ENCODE assay signal across 8 cellular contexts in the genomic region with DNA sequence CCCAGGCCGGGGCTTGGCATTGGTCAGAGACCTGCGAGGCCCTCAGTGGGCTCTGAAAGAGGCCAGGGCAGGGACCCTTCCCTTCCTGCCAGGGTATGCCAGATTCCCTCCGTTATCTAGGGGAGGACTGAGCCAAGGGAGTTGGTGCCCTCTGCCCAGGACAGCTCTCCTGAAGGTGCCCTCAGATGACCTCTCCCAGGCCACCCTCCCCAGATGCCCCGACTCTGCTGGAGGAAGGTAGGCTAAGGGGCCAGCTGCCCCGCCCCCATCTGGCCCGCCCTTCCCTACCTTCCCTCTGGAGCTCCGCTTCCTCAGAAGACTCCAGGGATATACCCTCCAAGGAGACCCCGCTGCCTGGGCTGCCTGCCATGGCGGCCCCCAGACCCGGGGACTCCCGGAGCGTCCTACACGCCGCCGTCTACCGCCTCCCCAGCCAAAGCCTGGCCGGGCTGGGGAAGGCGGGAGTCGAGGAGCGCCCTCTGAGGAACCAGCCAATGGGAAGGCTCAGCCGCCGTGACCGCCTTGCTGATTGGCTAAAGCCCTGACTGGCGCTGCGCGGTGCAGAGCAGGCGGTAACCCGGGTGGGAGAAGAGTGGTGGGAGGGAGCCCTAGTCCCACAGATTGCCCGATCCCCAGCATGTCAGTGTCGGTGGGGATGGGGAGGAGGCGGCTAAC. TPM values are rescaled to one million over a fixed set of nuclear protein-coding genes. Genes with fewer than 3 reads are reported as not detected.
A peak's percentile ranks its signal among the peaks of the same experiment; 100 is the strongest.
DNase-seq lines count a peak whose midpoint lies in the region; ATAC-seq and TF ChIP-seq lines count a peak whose summit lies in the region.

No MANE protein-coding gene starts in this region.

- DNase-seq in EL (peak; percentile 87), HPDE6-E6E7 (ENCODE audit: extremely low spot score) (peak; percentile 97), NCI-H82 (lab: John Stamatoyannopoulos, UW) (peak; percentile 98), lung (ENCODE audit: low spot score) (peak; percentile 85)
- peak; percentile 62 to 67 for DNase-seq in activated CD8-positive, alpha-beta memory T cell treated with anti-CD3 and anti-CD28 coated beads for 1 hour (ENCODE audit: extremely low read depth in 1 of 2, low read depth in 1 of 2)
- DNase-seq in effector CD4-positive, alpha-beta T cell: peak; percentile 70
- DNase-seq in stimulated activated CD4-positive, alpha-beta T cell treated with anti-CD3 and anti-CD28 coated beads, Interleukin-4, amount 100 ng/mL, for 4 hours: peak; percentile 78 to 83

- H3K27me3 ChIP-seq in lung (ENCODE audit: control insufficient read depth, insufficient read depth): no peaks in the 10 kb centered on the region

- H3K27ac ChIP-seq in lung (ENCODE audit: low read depth in 1 of 2, low read length in 1 of 2): no peak overlapping the region

- ATAC-seq in lung (ENCODE audit: insufficient read depth, low FRiP score) (peak; percentile 91), GM19467 (IDR thresholded peaks at IDR 0.05; ENCODE audit: unreplicated experiment) (no peak)

- no peak for TF ChIP-seq CTCF in lung (IDR thresholded peaks at IDR 0.05; ENCODE audit: control extremely low read depth, extremely low read depth)

- H3K4me1 ChIP-seq in lung (ENCODE audit: control insufficient read depth in 2 of 2, insufficient read depth in 2 of 2, low read length in 2 of 2): peaks cover 0 to 8% of the 10 kb centered on the region in 2 donors

- no peaks in the 10 kb centered on the region for H3K9me3 ChIP-seq in lung (ENCODE audit: control insufficient read depth in 2 of 2, insufficient read depth in 1 of 2, low read length in 1 of 2)

- no peaks in the 10 kb centered on the region for H3K36me3 ChIP-seq in lung (ENCODE audit: control insufficient read depth in 2 of 2, insufficient read depth in 2 of 2, low read length in 2 of 2)

- H3K4me3 ChIP-seq in lung: no peak overlapping the region

- 4 to 5% methylated on average over 29 to 31 of the region's 31 CpGs for WGBS in lung, 2 donors

RNA-seq across cellular contexts. Expression of a gene that starts 7.0 kb away (rescaled TPM):
- 1 to 10 TPM; 1.1 to 1.3 TPM for total RNA-seq in lung
- polyA plus RNA-seq in lung: under 1 TPM; 0.24 to 0.25 TPM

RNA-seq across cellular contexts. Expression of a gene that starts 42.0 kb away (rescaled TPM):
- total RNA-seq in lung: not detected
- polyA plus RNA-seq in lung: not detected

RNA-seq across cellular contexts. Expression of a gene that starts 53.3 kb away (rescaled TPM):
- total RNA-seq in lung: 1 to 10 TPM; 1.1 to 6.8 TPM
- polyA plus RNA-seq in lung: 1 to 10 TPM; 1.4 to 3.6 TPM

RNA-seq across cellular contexts. Expression of a gene that starts 53.4 kb away (rescaled TPM):
- total RNA-seq in lung: under 1 TPM in 1 of 2 donors, not detected in 1; 0.25 TPM
- polyA plus RNA-seq in lung: under 1 TPM in 1 of 2 donors, not detected in 1; 0.05 TPM
